17 cellular contexts compared by ENCODE assay signal in the genomic region with DNA sequence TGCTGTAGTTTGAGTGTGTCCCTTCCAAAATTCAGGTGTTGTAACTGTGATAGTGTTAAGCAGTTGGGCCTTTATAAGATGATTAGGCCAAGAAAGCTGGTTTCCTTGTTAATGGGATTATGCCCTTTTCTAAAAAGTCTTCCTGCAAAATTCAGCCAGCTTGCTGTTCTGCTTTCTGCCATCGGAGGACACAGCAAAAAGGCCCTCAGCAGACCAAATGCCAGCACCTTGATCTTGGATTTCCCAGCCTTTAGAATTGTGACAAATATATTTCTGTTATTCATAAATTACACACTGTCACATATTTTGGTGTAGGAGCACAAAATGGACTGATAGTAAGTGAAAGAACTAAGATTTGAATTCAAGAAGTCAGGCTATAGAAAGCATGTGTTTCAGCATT.
A peak's percentile ranks its signal among the peaks of the same experiment; 100 is the strongest.
DNase-seq lines count a peak whose midpoint lies in the region; TF ChIP-seq lines count a peak whose summit lies in the region.
"Had no signal": no experiment of that assay in that cellular context is flagged by ENCODE, and none has a peak within 500 bp of the region (broad histone marks: within the 10 kb centered on the region; RNA-seq: fewer than 3 reads in every experiment).

No MANE protein-coding gene starts in this region.

- no peak overlapping the region for H3K4me2 ChIP-seq in mesendoderm (ENCODE audit: low read length)

- no peak overlapping the region for H3K4me3 ChIP-seq in mesendoderm (ENCODE audit: low read length)

- H2AK5ac ChIP-seq in mesendoderm (ENCODE audit: low read length): no peak overlapping the region

- DNase-seq in NCI-H524 treated with DMSO at 0.1 percent for 48 hours (lab: John Stamatoyannopoulos, UW) (peak; percentile 10), mesendoderm (peak; percentile 23), DMS114 treated with DMSO at 0.1 percent for 48 hours (lab: John Stamatoyannopoulos, UW; ENCODE audit: unreplicated experiment) (no peak), mucosa of gallbladder (ENCODE audit: low spot score) (no peak), DMS 273 treated with DMSO at 0.1 percent for 48 hours (lab: John Stamatoyannopoulos, UW) (no peak)
- DNase-seq: ACHN; BE2C; C1 segment of cervical spinal cord; CD4-positive, CD25-positive, alpha-beta regulatory T cell; CD8-positive, alpha-beta memory T cell; COR-L47; DMS153; DMS79; GDM1; HFFc6; KBM-7 had no signal

- no peak overlapping the region for H3K56ac ChIP-seq in mesendoderm (ENCODE audit: low read length)

- H2BK5ac ChIP-seq in mesendoderm (ENCODE audit: low read length): no peak overlapping the region

- H4K5ac ChIP-seq in mesendoderm (ENCODE audit: low read length): no peak overlapping the region

- no peak overlapping the region for H3K9ac ChIP-seq in mesendoderm (ENCODE audit: low read length)

- H3K23ac ChIP-seq in mesendoderm (ENCODE audit: low read length): no peak overlapping the region

- H3K36me3 ChIP-seq in mesendoderm (ENCODE audit: control insufficient read depth, insufficient read depth, low read length): no peaks in the 10 kb centered on the region
- H3K36me3 ChIP-seq: BE2C had no signal

- H2BK15ac ChIP-seq in mesendoderm (replicated peaks; ENCODE audit: low read depth): no peak overlapping the region

- WGBS in mesendoderm (ENCODE audit: extremely low coverage, insufficient coverage, low lambda C conversion rate): no CpG with 5 or more reads among the region's 1 CpG

- no peaks in the 10 kb centered on the region for H3K27me3 ChIP-seq in mesendoderm (ENCODE audit: insufficient read depth, low read length, poor library complexity)
- H3K27me3 ChIP-seq: BE2C had no signal

- no peak overlapping the region for H3K18ac ChIP-seq in mesendoderm (ENCODE audit: low read length)

- peak; percentile 57; the same call in 1 of the 2 replicates for TF ChIP-seq CTCF in VCaP (conservative IDR thresholded peaks at IDR 0.05)

- no peak overlapping the region for H4K8ac ChIP-seq in mesendoderm (ENCODE audit: low read depth, low read length)

- H3K4me1 ChIP-seq in mesendoderm (ENCODE audit: control insufficient read depth, low read depth, low read length): no peaks in the 10 kb centered on the region
- H3K4me1 ChIP-seq: BE2C had no signal

- no peaks in the 10 kb centered on the region for H3K79me2 ChIP-seq in mesendoderm (ENCODE audit: control insufficient read depth, insufficient read depth, low read length)

- no peaks in the 10 kb centered on the region for H3K79me1 ChIP-seq in mesendoderm (ENCODE audit: low read length)

- H3K27ac ChIP-seq in VCaP (no peak overlapping the region), mesendoderm (ENCODE audit: low read depth, low read length) (no peak overlapping the region)

- H2BK120ac ChIP-seq in mesendoderm (ENCODE audit: low read depth, low read length): no peak overlapping the region

- H3K4ac ChIP-seq in mesendoderm (ENCODE audit: low read depth, low read length): no peak overlapping the region

Comparison
In these comparisons a context has a peak if more than half of its experiments do, and no peak if none do; other contexts are left out.
1. DNase-seq: peak in NCI-H524 treated with DMSO at 0.1 percent for 48 hours (single experiment) and mesendoderm (single experiment); none in DMS114 treated with DMSO at 0.1 percent for 48 hours (single experiment), mucosa of gallbladder (single experiment) and DMS 273 treated with DMSO at 0.1 percent for 48 hours (single experiment).